25 cellular contexts compared by ENCODE assay signal in the genomic region with DNA sequence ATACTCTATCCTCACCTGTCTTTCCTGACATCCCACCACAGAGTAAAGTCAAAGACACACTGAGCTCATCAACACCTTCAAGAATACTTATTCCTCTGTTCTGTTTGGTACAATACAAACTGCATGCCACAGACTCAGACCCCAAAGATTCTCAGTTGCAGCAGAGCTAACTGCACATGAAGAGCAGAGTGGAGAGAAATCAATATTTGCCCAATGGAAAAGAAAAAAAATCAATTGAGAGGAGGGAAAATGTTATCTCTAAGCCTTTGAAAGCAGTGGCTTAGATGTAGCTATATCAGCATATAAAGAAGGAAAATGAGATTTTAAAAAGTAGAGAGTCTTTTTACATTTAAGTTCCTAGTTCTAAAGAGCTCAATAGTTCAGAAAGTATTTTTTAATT.
DNase-seq lines count a peak whose midpoint lies in the region; ATAC-seq, FAIRE-seq and TF ChIP-seq lines count a peak whose summit lies in the region.
"Had no signal": no experiment of that assay in that cellular context is flagged by ENCODE, and none has a peak within 500 bp of the region (broad histone marks: within the 10 kb centered on the region; RNA-seq: fewer than 3 reads in every experiment).

No MANE protein-coding gene starts in this region.

- H3K36me3 Mint-ChIP-seq in progenitor cell of endocrine pancreas (ENCODE audit: insufficient read depth) (no peaks in the 10 kb centered on the region), type B pancreatic cell (no peaks in the 10 kb centered on the region)
- H3K36me3 Mint-ChIP-seq: CD14-positive monocyte; CD4-positive, alpha-beta memory T cell had no signal

- no peaks in the 10 kb centered on the region; a peak in 1 of 5 replicates for H3K27me3 ChIP-seq in HepG2 (ENCODE audit: control insufficient read depth in 1 of 2, insufficient read depth in 2 of 2, low read length in 2 of 2)
- H3K27me3 ChIP-seq in prostate gland (replicated peaks; ENCODE audit: insufficient read depth), result no peaks in the 10 kb centered on the region
- H3K27me3 ChIP-seq: BLaER1 treated with 17β-estradiol and CSF1 and Interleukin-3, amounts not matched to agents 10 nM and 100 nM had no signal

- TF ChIP-seq CTCF in HepG2 (CRISPR knock-in tag; IDR thresholded peaks at IDR 0.05), result no peak
- no peak for TF ChIP-seq CTCF in progenitor cell of endocrine pancreas (IDR thresholded peaks at IDR 0.05; ENCODE audit: unreplicated experiment)
- no peak for TF ChIP-seq CTCF in type B pancreatic cell (conservative IDR thresholded peaks at IDR 0.05)
- no peak for TF ChIP-seq CTCF in prostate gland (IDR thresholded peaks at IDR 0.05)

- in situ Hi-C loops in HepG2 (cut with HindIII; ENCODE audit: extremely low pct_ligation_motif_present, low pct_unique_long_range_greater_than_20kb), result no loop called here

- peaks cover 57% of the 10 kb centered on the region for H3K4me1 Mint-ChIP-seq in progenitor cell of endocrine pancreas (ENCODE audit: low read depth)
- no peaks in the 10 kb centered on the region for H3K4me1 Mint-ChIP-seq in type B pancreatic cell (ENCODE audit: unreplicated experiment)
- H3K4me1 Mint-ChIP-seq: CD14-positive monocyte; CD4-positive, alpha-beta memory T cell had no signal

- no peak overlapping the region for H3K9ac ChIP-seq in HepG2 (ENCODE audit: insufficient read depth, low read depth, low read length)
- H3K9ac ChIP-seq: BLaER1 treated with 17β-estradiol and CSF1 and Interleukin-3, amounts not matched to agents 10 nM and 100 nM had no signal

- H3K4me3 ChIP-seq in HepG2 (replicated peaks in 1 of 3; ENCODE audit: insufficient read depth in 1 of 3, low read depth in 2 of 3, low read length in 3 of 3) (no peak overlapping the region), prostate gland (no peak overlapping the region)
- H3K4me3 ChIP-seq: BLaER1 treated with 17β-estradiol and CSF1 and Interleukin-3, amounts not matched to agents 10 nM and 100 nM; GM12878; GM23338 had no signal

- no peak for TF ChIP-seq EP300 in HepG2 (IDR thresholded peaks at IDR 0.05; ENCODE audit: low read depth in 2 of 2, low read length in 2 of 2)
- no peak for TF ChIP-seq EP300 in HepG2 (CRISPR knock-in tag; IDR thresholded peaks at IDR 0.05; ENCODE audit: borderline replicate concordance)

- FAIRE-seq in HepG2 (lab: Jason Lieb, UNC), result no peak
- FAIRE-seq: A204.1, GM12878, GM18507 had no signal

- intact Hi-C loops in HepG2 (cut with micrococcal nuclease; ENCODE audit: unreplicated experiment), result no loop called here
- intact Hi-C loops in prostate gland (cut with DNase I), result no loop called here

- no peak overlapping the region for H3K27ac ChIP-seq in HepG2 (ENCODE audit: extremely low read length, insufficient read depth, low read length)
- H3K27ac ChIP-seq in prostate gland, result no peak overlapping the region
- H3K27ac ChIP-seq: 22Rv1; BLaER1 treated with 17β-estradiol and CSF1 and Interleukin-3, amounts not matched to agents 10 nM and 100 nM had no signal

- H4K20me1 ChIP-seq in HepG2 (ENCODE audit: insufficient read depth, low read length), result no peaks in the 10 kb centered on the region
- H4K20me1 ChIP-seq: BLaER1 treated with 17β-estradiol and CSF1 and Interleukin-3, amounts not matched to agents 10 nM and 100 nM had no signal

- H3K4me1 ChIP-seq in HepG2 (ENCODE audit: insufficient read depth, low read length) (peaks cover 53% of the 10 kb centered on the region), prostate gland (replicated peaks) (no peaks in the 10 kb centered on the region)
- H3K4me1 ChIP-seq: BE2C; BLaER1 treated with 17β-estradiol and CSF1 and Interleukin-3, amounts not matched to agents 10 nM and 100 nM had no signal

- POLR2A ChIA-PET in HepG2 (lab: Yijun Ruan, JAX), result interaction anchor here (1.4 kb wide), 1 partner anchor 17 kb away, joined by 5 read pairs; no protein-coding TSS in a partner anchor

- peak; percentile 42 for DNase-seq in DMS53 (lab: John Stamatoyannopoulos, UW)
- no peak for DNase-seq in DMS53 treated with DMSO at 0.1 percent for 48 hours (lab: John Stamatoyannopoulos, UW; ENCODE audit: unreplicated experiment)
- DNase-seq in HepG2 (ENCODE audit: low spot score), result no peak
- no peak for DNase-seq in progenitor cell of endocrine pancreas (ENCODE audit: low spot score, unreplicated experiment)
- DNase-seq in type B pancreatic cell (ENCODE audit: extremely low spot score, unreplicated experiment), result no peak
- DNase-seq in NCI-H2196 (lab: John Stamatoyannopoulos, UW; ENCODE audit: unreplicated experiment), result no peak
- DNase-seq in prostate gland (ENCODE audit: low spot score), result no peak
- DNase-seq: AML-193; BE2C; Calu3; CD4-positive, alpha-beta memory T cell; COR-L47; DMS79; EL; GDM1; H9 had no signal

- no TSS peak for BruUV-seq in HepG2 (replicated peaks; lab: Mats Ljungman, UMichigan)

- H3K9me3 ChIP-seq in HepG2 (ENCODE audit: low read length) (no peaks in the 10 kb centered on the region), prostate gland (no peaks in the 10 kb centered on the region)
- H3K9me3 ChIP-seq: BE2C had no signal

- H3K4me2 ChIP-seq in HepG2 (ENCODE audit: low read depth, low read length), result no peak overlapping the region
- H3K4me2 ChIP-seq: BLaER1 treated with 17β-estradiol and CSF1 and Interleukin-3, amounts not matched to agents 10 nM and 100 nM; GM23338 had no signal

- H3K4me3 Mint-ChIP-seq in progenitor cell of endocrine pancreas (ENCODE audit: low read depth) (no peak overlapping the region), type B pancreatic cell (peak overlapping the region; percentile 9)
- H3K4me3 Mint-ChIP-seq: CD14-positive monocyte; CD4-positive, alpha-beta memory T cell; GM23338; H9 had no signal

- TF ChIP-seq POLR2A in HepG2 (IDR thresholded peaks at IDR 0.05; ENCODE audit: insufficient read depth in 1 of 2, low read depth in 2 of 2, low read length in 2 of 2), result no peak
- no peak for TF ChIP-seq POLR2A in prostate gland (IDR thresholded peaks at IDR 0.05)

- ATAC-seq in HepG2 (peak; percentile 55), HG03196 (IDR thresholded peaks at IDR 0.05; ENCODE audit: unreplicated experiment) (no peak)
- ATAC-seq: GM12878, GM23338, HCT116 had no signal

- no peak for TF ChIP-seq RAD21 in HepG2 (CRISPR knock-in tag; IDR thresholded peaks at IDR 0.05)

- H3K27ac Mint-ChIP-seq in progenitor cell of endocrine pancreas (peak overlapping the region; percentile 0), type B pancreatic cell (no peak overlapping the region)
- H3K27ac Mint-ChIP-seq: CD14-positive monocyte; CD4-positive, alpha-beta memory T cell; GM23338; H9 had no signal

- H3K27me3 Mint-ChIP-seq in progenitor cell of endocrine pancreas (no peaks in the 10 kb centered on the region), type B pancreatic cell (no peaks in the 10 kb centered on the region)

- no peak overlapping the region for H2AFZ ChIP-seq in HepG2 (ENCODE audit: low read length)
- H2AFZ ChIP-seq: GM23338 had no signal

- no peaks in the 10 kb centered on the region for H3K79me2 ChIP-seq in HepG2 (ENCODE audit: insufficient read depth, low read length)

- H3K36me3 ChIP-seq in HepG2 (replicated peaks in 1 of 2; ENCODE audit: control insufficient read depth in 1 of 2, insufficient read depth in 2 of 2, low read length in 2 of 2) (no peaks in the 10 kb centered on the region), prostate gland (no peaks in the 10 kb centered on the region)
- H3K36me3 ChIP-seq: BE2C; BLaER1 treated with 17β-estradiol and CSF1 and Interleukin-3, amounts not matched to agents 10 nM and 100 nM had no signal

- CTCF ChIA-PET in HepG2 (lab: Yijun Ruan, JAX; ENCODE audit: low intra/inter-chr PET ratio, low total read pairs), result no interaction called here

- peaks cover 4% of the 10 kb centered on the region for H3K9me3 Mint-ChIP-seq in progenitor cell of endocrine pancreas (ENCODE audit: low read depth)
- no peaks in the 10 kb centered on the region for H3K9me3 Mint-ChIP-seq in type B pancreatic cell
- H3K9me3 Mint-ChIP-seq: GM23338, H9 had no signal

TF ChIP-seq in HepG2, 621 proteins besides CTCF, POLR2A, EP300 and RAD21 (continues in another document):
- TF ChIP-seq HDAC1 (CRISPR knock-in tag; IDR thresholded peaks at IDR 0.05), result peak; percentile 40; the same call in 1 of the 2 replicates
- peak; percentile 92 for TF ChIP-seq ONECUT2 (CRISPR knock-in tag; IDR thresholded peaks at IDR 0.05)
- TF ChIP-seq HNF4G (IDR thresholded peaks at IDR 0.05; ENCODE audit: borderline replicate concordance, low read depth, low read length), result no peak
- TF ChIP-seq HNF4G (CRISPR knock-in tag; IDR thresholded peaks at IDR 0.05; ENCODE audit: borderline replicate concordance, low read depth), result no peak
- no peak for TF ChIP-seq KAT8 (CRISPR knock-in tag; IDR thresholded peaks at IDR 0.05)
- TF ChIP-seq KAT2B (IDR thresholded peaks at IDR 0.05; ENCODE audit: borderline replicate concordance, low read depth, low read length), result peak; percentile 92
- TF ChIP-seq ZFP82 (CRISPR knock-in tag; IDR thresholded peaks at IDR 0.05; ENCODE audit: borderline replicate concordance), result 0 out of 2 replicates have a peak, but pooled peaks have one; percentile 40
- TF ChIP-seq GATAD2A (CRISPR knock-in tag; IDR thresholded peaks at IDR 0.05), result 0 out of 2 replicates have a peak, but pooled peaks have one; percentile 23
- 0 out of 2 replicates have a peak, but pooled peaks have one; percentile 21 for TF ChIP-seq ZNF292 (CRISPR knock-in tag; IDR thresholded peaks at IDR 0.05; ENCODE audit: borderline replicate concordance, low read depth)
- TF ChIP-seq, protein P1, sequence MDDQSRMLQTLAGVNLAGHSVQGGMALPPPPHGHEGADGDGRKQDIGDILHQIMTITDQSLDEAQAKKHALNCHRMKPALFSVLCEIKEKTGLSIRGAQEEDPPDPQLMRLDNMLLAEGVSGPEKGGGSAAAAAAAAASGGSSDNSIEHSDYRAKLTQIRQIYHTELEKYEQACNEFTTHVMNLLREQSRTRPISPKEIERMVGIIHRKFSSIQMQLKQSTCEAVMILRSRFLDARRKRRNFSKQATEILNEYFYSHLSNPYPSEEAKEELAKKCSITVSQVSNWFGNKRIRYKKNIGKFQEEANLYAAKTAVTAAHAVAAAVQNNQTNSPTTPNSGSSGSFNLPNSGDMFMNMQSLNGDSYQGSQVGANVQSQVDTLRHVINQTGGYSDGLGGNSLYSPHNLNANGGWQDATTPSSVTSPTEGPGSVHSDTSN (CRISPR knock-in tag; IDR thresholded peaks at IDR 0.05; ENCODE audit: borderline replicate concordance), result no peak
- 0 out of 2 replicates have a peak, but pooled peaks have one; percentile 48 for TF ChIP-seq NFIC (IDR thresholded peaks at IDR 0.05; ENCODE audit: low read length)
- no peak for TF ChIP-seq ATF7-NPFF (CRISPR knock-in tag; IDR thresholded peaks at IDR 0.05; ENCODE audit: low read depth)
